Comparison of ENCODE assay signal across 1 cellular context in the genomic region with DNA sequence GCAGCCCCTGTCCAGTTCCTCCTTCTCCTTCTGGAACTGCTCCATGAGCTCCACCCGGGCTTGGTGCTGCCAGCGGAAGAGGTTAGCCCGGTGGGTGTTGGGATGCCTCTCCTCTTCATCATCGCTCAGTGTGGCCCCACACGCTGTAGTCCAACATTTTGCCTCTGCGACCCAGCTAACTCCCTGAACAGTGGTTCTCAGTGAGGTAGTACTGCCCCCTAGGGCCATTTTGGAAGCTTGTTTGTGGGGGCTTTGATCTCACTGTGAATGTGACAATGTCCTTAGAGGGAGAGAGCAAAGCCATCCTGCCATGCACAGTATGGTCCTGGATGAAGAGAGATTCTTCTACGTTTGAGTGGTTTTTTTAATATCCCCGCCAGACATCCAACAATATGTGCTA. TPM values are rescaled to one million over a fixed set of nuclear protein-coding genes. Genes with fewer than 3 reads are reported as not detected.
"Had no signal": no experiment of that assay in that cellular context is flagged by ENCODE, and none has a peak within 500 bp of the region (broad histone marks: within the 10 kb centered on the region; RNA-seq: fewer than 3 reads in every experiment).

No MANE protein-coding gene starts in this region.

RNA-seq across cellular contexts. Expression of a gene that starts 50.2 kb away (rescaled TPM):
- total RNA-seq: vagina had no signal
